In the genomic region with DNA sequence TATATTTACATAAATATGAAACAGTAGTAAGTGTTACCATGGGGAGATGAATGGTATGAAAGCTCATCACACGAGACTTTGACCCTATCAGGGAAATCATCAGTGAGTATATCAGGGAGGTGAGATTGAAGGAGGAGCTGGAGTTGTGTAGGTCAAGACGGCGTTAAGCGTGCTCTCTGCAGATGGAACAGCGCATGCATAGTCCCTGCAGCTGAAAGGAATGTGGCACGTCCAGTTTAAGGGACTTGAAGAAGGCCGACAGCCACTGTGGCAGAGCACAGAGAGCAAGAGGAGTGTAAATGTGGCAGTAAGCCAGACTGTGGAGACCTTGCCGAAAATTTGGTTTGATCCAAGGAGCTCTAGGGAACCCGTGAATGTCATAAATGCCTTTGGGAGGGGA, we compare ENCODE assay signal across 25 cellular contexts. TPM values are rescaled to one million over a fixed set of nuclear protein-coding genes. Genes with fewer than 3 reads are reported as not detected.
A peak's percentile ranks its signal among the peaks of the same experiment; 100 is the strongest.
DNase-seq lines count a peak whose midpoint lies in the region; ATAC-seq and TF ChIP-seq lines count a peak whose summit lies in the region.
"Had no signal": no experiment of that assay in that cellular context is flagged by ENCODE, and none has a peak within 500 bp of the region (broad histone marks: within the 10 kb centered on the region; RNA-seq: fewer than 3 reads in every experiment).

No MANE protein-coding gene starts in this region.

- H3K4me1 ChIP-seq in Panc1 (ENCODE audit: control insufficient read depth, insufficient read depth, low read length) (no peaks in the 10 kb centered on the region), transverse colon (no peaks in the 10 kb centered on the region), suprapubic skin (no peaks in the 10 kb centered on the region)
- H3K4me1 ChIP-seq: BLaER1 treated with 17β-estradiol and CSF1 and Interleukin-3, amounts not matched to agents 10 nM and 100 nM; gastroesophageal sphincter had no signal

- peak; percentile 9 for DNase-seq in NCI-H1105 treated with DMSO at 0.1 percent for 48 hours (lab: John Stamatoyannopoulos, UW)
- no peak for DNase-seq in NCI-H1105 (lab: John Stamatoyannopoulos, UW)
- DNase-seq in Panc1 (ENCODE audit: low read depth, low spot score): no peak
- DNase-seq in left kidney (ENCODE audit: low read depth, low spot score): peak; percentile 60
- DNase-seq in transverse colon: peak; percentile 7
- no peak for DNase-seq in suprapubic skin (ENCODE audit: low spot score in 2 of 2)
- DNase-seq in NCI-H446 (lab: John Stamatoyannopoulos, UW): no peak
- DNase-seq: activated CD4-positive, alpha-beta T cell treated with anti-CD3 and anti-CD28 coated beads, Interleukin-2, amount 10 ng/mL, durations not matched to agents 7 days and 5 days; activated naive CD4-positive, alpha-beta T cell treated with Interleukin-2 at 50 U/mL for 16 hours; activated T-cell treated with anti-CD3 and anti-CD28 coated beads for 4 hours; aorta; DMS153; HCEC 1CT; Karpas-422; NCI-H1436 treated with DMSO at 0.1 percent for 48 hours; NCI-H345; stimulated activated CD4-positive, alpha-beta T cell treated with anti-CD3 and anti-CD28 coated beads, Interleukin-12 subunit alpha, Interleukin-12 subunit beta, amount 100 ng/mL, for 4 hours had no signal

- 68 to 72% methylated on average over 9 of the region's 9 CpGs for WGBS in transverse colon (ENCODE audit: low coverage in 1 of 2), 2 donors
- 59% methylated on average over 9 of the region's 9 CpGs for WGBS in suprapubic skin

- no TSS peak for BruUV-seq in Panc1 (replicated peaks; lab: Mats Ljungman, UMichigan)

- H3K9me3 ChIP-seq in Panc1 (ENCODE audit: control insufficient read depth, insufficient read depth, low read depth, low read length): no peaks in the 10 kb centered on the region
- no peaks in the 10 kb centered on the region for H3K9me3 ChIP-seq in transverse colon
- no peaks in the 10 kb centered on the region for H3K9me3 ChIP-seq in suprapubic skin
- H3K9me3 ChIP-seq: BLaER1 treated with 17β-estradiol and CSF1 and Interleukin-3, amounts not matched to agents 10 nM and 100 nM; gastroesophageal sphincter had no signal

- H3K27ac ChIP-seq in Panc1 (ENCODE audit: low read length) (no peak overlapping the region), transverse colon (no peak overlapping the region), suprapubic skin (no peak overlapping the region)
- H3K27ac ChIP-seq: BLaER1 treated with 17β-estradiol and CSF1 and Interleukin-3, amounts not matched to agents 10 nM and 100 nM; coronary artery; epithelial cell of prostate; gastroesophageal sphincter; SK-N-MC had no signal

- POLR2A ChIA-PET in Panc1 (lab: Charles Lee): interaction anchor here (0.6 kb wide), 1 partner anchor 55 kb away, joined by 7 read pairs; no protein-coding TSS in a partner anchor

- H3K36me3 ChIP-seq in Panc1 (ENCODE audit: control insufficient read depth, insufficient read depth, low read length) (no peaks in the 10 kb centered on the region), transverse colon (no peaks in the 10 kb centered on the region), suprapubic skin (no peaks in the 10 kb centered on the region)
- H3K36me3 ChIP-seq: BLaER1 treated with 17β-estradiol and CSF1 and Interleukin-3, amounts not matched to agents 10 nM and 100 nM; gastroesophageal sphincter had no signal

- TF ChIP-seq POLR2A in transverse colon (IDR thresholded peaks at IDR 0.05) (no peak), suprapubic skin (IDR thresholded peaks at IDR 0.05) (no peak)

- ATAC-seq in Panc1: peak; percentile 51
- ATAC-seq in GM18517 (IDR thresholded peaks at IDR 0.05; ENCODE audit: unreplicated experiment): no peak
- ATAC-seq: gastroesophageal sphincter had no signal

- H3K4me3 ChIP-seq in Panc1 (ENCODE audit: low read depth in 2 of 2, low read length in 2 of 2): no peak overlapping the region
- no peak overlapping the region for H3K4me3 ChIP-seq in transverse colon
- no peak overlapping the region for H3K4me3 ChIP-seq in suprapubic skin
- H3K4me3 ChIP-seq: BLaER1 treated with 17β-estradiol and CSF1 and Interleukin-3, amounts not matched to agents 10 nM and 100 nM; coronary artery; gastroesophageal sphincter; SK-N-MC had no signal

- intact Hi-C loops in Panc1 (cut with micrococcal nuclease; ENCODE audit: unreplicated experiment): no loop called here
- intact Hi-C loops in transverse colon (cut with DNase I; ENCODE audit: low total_unique reads): no loop called here

- in situ Hi-C loops in Panc1 (cut with HindIII; ENCODE audit: low pct_unique_long_range_greater_than_20kb, low sequenced_read_pairs) (no loop called here), transverse colon (cut with MboI; ENCODE audit: low pct_ligation_motif_present in 1 of 4, low pct_unique_long_range_greater_than_20kb in 1 of 4, low sequenced_read_pairs in 3 of 4) (no loop called here)

- no peaks in the 10 kb centered on the region; the same call in 1 of the 2 replicates for H3K27me3 ChIP-seq in Panc1 (ENCODE audit: control insufficient read depth, insufficient read depth, low read length)
- H3K27me3 ChIP-seq in transverse colon: no peaks in the 10 kb centered on the region
- H3K27me3 ChIP-seq in suprapubic skin: no peaks in the 10 kb centered on the region
- H3K27me3 ChIP-seq: BLaER1 treated with 17β-estradiol and CSF1 and Interleukin-3, amounts not matched to agents 10 nM and 100 nM had no signal

- no peak for TF ChIP-seq CTCF in Panc1 (IDR thresholded peaks at IDR 0.05)
- TF ChIP-seq CTCF in transverse colon (IDR thresholded peaks at IDR 0.05): no peak
- no peak for TF ChIP-seq CTCF in suprapubic skin (IDR thresholded peaks at IDR 0.05)

- TF ChIP-seq EP300 in transverse colon (IDR thresholded peaks at IDR 0.05; ENCODE audit: low read depth): no peak
- no peak for TF ChIP-seq EP300 in suprapubic skin (IDR thresholded peaks at IDR 0.05)

- CTCF ChIA-PET in Panc1 (lab: Charles Lee): no interaction called here

RNA-seq across cellular contexts. Expression of gene POU6F2, which starts 38.9 kb away (rescaled TPM):
- total RNA-seq in Panc1 (2021; ENCODE audit: unreplicated experiment) (not detected), transverse colon (under 1 TPM in 2 of 4 donors, not detected in 2; 0.48 to 0.82 TPM), suprapubic skin (not detected)
- not detected for polyA plus RNA-seq in Panc1 (2012; ENCODE audit: insufficient read length)
- total RNA-seq: A172, lung microvascular endothelial cell had no signal

Comparison
In these comparisons a context has a peak if more than half of its experiments do, and no peak if none do; other contexts are left out.
1. DNase-seq: peak in NCI-H1105 treated with DMSO at 0.1 percent for 48 hours (single experiment), left kidney (single experiment) and transverse colon (single experiment); none in NCI-H1105 (single experiment), Panc1 (single experiment), suprapubic skin (0 of 2) and NCI-H446 (0 of 2).